17 cellular contexts compared by ENCODE assay signal in the genomic region with DNA sequence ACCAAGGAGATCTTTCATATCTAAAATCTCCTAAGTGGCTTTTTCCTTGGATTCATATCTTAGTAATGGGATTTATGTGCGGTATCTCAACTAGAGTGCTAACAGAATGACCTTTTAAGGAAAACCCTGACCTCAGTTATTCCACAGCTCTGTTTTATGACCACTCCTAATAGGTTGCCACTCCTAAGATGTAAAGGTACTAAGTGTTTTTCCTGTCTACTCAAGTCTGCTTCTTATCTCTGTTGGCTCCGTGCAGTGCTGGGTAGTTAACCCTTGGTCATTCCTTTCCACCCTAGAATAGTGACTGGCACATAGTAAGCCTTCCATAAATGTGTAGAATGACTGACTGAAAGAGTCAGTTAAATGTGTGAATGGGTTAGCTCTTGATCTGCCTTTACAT.
"Had no signal": no experiment of that assay in that cellular context is flagged by ENCODE, and none has a peak within 500 bp of the region (broad histone marks: within the 10 kb centered on the region; RNA-seq: fewer than 3 reads in every experiment).

No MANE protein-coding gene starts in this region.

- H3K27me3 ChIP-seq: dorsolateral prefrontal cortex, transverse colon, vagina had no signal

- H3K4me3 Mint-ChIP-seq: activated CD4-positive, alpha-beta T cell treated with anti-CD3 and anti-CD28 coated beads, Interleukin-2, amount 10 ng/mL, durations not matched to agents 7 days and 5 days; activated T-helper 1 cell treated with anti-CD3 and anti-CD28 coated beads, Interleukin-12 subunit alpha, Interleukin-12 subunit beta, Interleukin-2, Interleukin-4 antibody, amounts not matched to agents 30 ng/mL and 10 ng/mL and 1 ng/mL, durations not matched to agents 14 hours and 24 hours and 36 hours; naive thymus-derived CD8-positive, alpha-beta T cell; T-helper 17 cell had no signal

- H3K4me1 ChIP-seq: left ventricle myocardium inferior, transverse colon, vagina had no signal

- H3K27ac Mint-ChIP-seq: activated CD4-positive, alpha-beta T cell treated with anti-CD3 and anti-CD28 coated beads, Interleukin-2, amount 10 ng/mL, durations not matched to agents 7 days and 5 days; activated T-helper 1 cell treated with anti-CD3 and anti-CD28 coated beads, Interleukin-12 subunit alpha, Interleukin-12 subunit beta, Interleukin-2, Interleukin-4 antibody, amounts not matched to agents 30 ng/mL and 10 ng/mL and 1 ng/mL, durations not matched to agents 14 hours and 24 hours and 36 hours; T-helper 17 cell had no signal

- H3K9me3 ChIP-seq: left ventricle myocardium inferior, transverse colon, vagina had no signal

- DNase-seq: activated CD4-positive, alpha-beta T cell treated with anti-CD3 and anti-CD28 coated beads, Interleukin-2, amount 10 ng/mL, durations not matched to agents 7 days and 5 days; activated CD4-positive, CD25-positive, alpha-beta regulatory T cell; activated CD8-positive, alpha-beta memory T cell treated with anti-CD3 and anti-CD28 coated beads for 24 hours; activated naive CD4-positive, alpha-beta T cell; amniotic stem cell; dorsolateral prefrontal cortex; left ventricle myocardium inferior; naive thymus-derived CD8-positive, alpha-beta T cell; nucleus accumbens; posterior cingulate gyrus; retina; stimulated activated CD4-positive, alpha-beta T cell treated with anti-CD3 and anti-CD28 coated beads, Interleukin-2, amount 100 ng/mL, for 48 hours; stimulated activated naive CD8-positive, alpha-beta T cell treated with anti-CD3 and anti-CD28 coated beads, Interleukin-15, Interleukin-2, amounts not matched to agents 100 U/mL and 50 U/mL, for 24 hours; T-helper 17 cell; transverse colon had no signal

- ATAC-seq: naive thymus-derived CD8-positive, alpha-beta T cell; stimulated activated naive CD8-positive, alpha-beta T cell treated with anti-CD3 and anti-CD28 coated beads, Interleukin-15, Interleukin-2, amounts not matched to agents 100 U/mL and 50 U/mL, for 24 hours; T-helper 17 cell had no signal

- H3K27ac ChIP-seq: dorsolateral prefrontal cortex, left ventricle myocardium inferior, transverse colon, vagina had no signal

- H3K9me3 Mint-ChIP-seq: activated CD4-positive, alpha-beta T cell treated with anti-CD3 and anti-CD28 coated beads, Interleukin-2, amount 10 ng/mL, durations not matched to agents 7 days and 5 days; activated T-helper 1 cell treated with anti-CD3 and anti-CD28 coated beads, Interleukin-12 subunit alpha, Interleukin-12 subunit beta, Interleukin-2, Interleukin-4 antibody, amounts not matched to agents 30 ng/mL and 10 ng/mL and 1 ng/mL, durations not matched to agents 14 hours and 24 hours and 36 hours; naive thymus-derived CD8-positive, alpha-beta T cell had no signal

- H3K36me3 ChIP-seq: left ventricle myocardium inferior, transverse colon, vagina had no signal

- H3K27me3 Mint-ChIP-seq: activated CD4-positive, alpha-beta T cell treated with anti-CD3 and anti-CD28 coated beads, Interleukin-2, amount 10 ng/mL, durations not matched to agents 7 days and 5 days; naive thymus-derived CD8-positive, alpha-beta T cell; T-helper 17 cell had no signal

- H3K4me3 ChIP-seq: dorsolateral prefrontal cortex, left ventricle myocardium inferior, transverse colon, vagina had no signal
